In the genomic region with DNA sequence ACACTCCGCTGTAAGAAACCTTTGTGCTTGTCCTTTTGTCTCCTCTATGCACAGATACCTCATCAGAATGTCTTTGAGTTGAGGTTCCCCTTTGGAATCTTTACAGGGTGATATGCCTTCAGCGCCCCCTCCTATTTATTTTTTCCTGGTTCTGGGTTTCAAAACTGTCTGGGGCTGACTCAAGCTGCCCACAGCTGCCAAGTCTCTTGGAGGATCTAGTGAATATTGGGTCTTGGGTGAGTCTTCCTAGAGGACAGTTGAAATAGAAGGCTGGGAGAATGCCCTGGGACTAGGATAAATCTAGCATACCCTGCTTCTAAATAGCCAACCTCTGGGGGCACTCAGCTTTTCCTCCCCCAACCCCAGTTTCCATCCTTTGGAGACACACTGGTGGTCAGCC, we compare ENCODE assay signal across 1 cellular context.
TF ChIP-seq lines count a peak whose summit lies in the region.

No MANE protein-coding gene starts in this region.

TF ChIP-seq in GM12878, 131 proteins besides CTCF, POLR2A, EP300 and RAD21:
- TF ChIP-seq, protein P1, sequence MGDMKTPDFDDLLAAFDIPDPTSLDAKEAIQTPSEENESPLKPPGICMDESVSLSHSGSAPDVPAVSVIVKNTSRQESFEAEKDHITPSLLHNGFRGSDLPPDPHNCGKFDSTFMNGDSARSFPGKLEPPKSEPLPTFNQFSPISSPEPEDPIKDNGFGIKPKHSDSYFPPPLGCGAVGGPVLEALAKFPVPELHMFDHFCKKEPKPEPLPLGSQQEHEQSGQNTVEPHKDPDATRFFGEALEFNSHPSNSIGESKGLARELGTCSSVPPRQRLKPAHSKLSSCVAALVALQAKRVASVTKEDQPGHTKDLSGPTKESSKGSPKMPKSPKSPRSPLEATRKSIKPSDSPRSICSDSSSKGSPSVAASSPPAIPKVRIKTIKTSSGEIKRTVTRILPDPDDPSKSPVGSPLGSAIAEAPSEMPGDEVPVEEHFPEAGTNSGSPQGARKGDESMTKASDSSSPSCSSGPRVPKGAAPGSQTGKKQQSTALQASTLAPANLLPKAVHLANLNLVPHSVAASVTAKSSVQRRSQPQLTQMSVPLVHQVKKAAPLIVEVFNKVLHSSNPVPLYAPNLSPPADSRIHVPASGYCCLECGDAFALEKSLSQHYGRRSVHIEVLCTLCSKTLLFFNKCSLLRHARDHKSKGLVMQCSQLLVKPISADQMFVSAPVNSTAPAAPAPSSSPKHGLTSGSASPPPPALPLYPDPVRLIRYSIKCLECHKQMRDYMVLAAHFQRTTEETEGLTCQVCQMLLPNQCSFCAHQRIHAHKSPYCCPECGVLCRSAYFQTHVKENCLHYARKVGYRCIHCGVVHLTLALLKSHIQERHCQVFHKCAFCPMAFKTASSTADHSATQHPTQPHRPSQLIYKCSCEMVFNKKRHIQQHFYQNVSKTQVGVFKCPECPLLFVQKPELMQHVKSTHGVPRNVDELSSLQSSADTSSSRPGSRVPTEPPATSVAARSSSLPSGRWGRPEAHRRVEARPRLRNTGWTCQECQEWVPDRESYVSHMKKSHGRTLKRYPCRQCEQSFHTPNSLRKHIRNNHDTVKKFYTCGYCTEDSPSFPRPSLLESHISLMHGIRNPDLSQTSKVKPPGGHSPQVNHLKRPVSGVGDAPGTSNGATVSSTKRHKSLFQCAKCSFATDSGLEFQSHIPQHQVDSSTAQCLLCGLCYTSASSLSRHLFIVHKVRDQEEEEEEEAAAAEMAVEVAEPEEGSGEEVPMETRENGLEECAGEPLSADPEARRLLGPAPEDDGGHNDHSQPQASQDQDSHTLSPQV (IDR thresholded peaks at IDR 0.05) = no peak
- TF ChIP-seq, protein P2, sequence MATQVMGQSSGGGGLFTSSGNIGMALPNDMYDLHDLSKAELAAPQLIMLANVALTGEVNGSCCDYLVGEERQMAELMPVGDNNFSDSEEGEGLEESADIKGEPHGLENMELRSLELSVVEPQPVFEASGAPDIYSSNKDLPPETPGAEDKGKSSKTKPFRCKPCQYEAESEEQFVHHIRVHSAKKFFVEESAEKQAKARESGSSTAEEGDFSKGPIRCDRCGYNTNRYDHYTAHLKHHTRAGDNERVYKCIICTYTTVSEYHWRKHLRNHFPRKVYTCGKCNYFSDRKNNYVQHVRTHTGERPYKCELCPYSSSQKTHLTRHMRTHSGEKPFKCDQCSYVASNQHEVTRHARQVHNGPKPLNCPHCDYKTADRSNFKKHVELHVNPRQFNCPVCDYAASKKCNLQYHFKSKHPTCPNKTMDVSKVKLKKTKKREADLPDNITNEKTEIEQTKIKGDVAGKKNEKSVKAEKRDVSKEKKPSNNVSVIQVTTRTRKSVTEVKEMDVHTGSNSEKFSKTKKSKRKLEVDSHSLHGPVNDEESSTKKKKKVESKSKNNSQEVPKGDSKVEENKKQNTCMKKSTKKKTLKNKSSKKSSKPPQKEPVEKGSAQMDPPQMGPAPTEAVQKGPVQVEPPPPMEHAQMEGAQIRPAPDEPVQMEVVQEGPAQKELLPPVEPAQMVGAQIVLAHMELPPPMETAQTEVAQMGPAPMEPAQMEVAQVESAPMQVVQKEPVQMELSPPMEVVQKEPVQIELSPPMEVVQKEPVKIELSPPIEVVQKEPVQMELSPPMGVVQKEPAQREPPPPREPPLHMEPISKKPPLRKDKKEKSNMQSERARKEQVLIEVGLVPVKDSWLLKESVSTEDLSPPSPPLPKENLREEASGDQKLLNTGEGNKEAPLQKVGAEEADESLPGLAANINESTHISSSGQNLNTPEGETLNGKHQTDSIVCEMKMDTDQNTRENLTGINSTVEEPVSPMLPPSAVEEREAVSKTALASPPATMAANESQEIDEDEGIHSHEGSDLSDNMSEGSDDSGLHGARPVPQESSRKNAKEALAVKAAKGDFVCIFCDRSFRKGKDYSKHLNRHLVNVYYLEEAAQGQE (IDR thresholded peaks at IDR 0.05; ENCODE audit: low read depth, low read length) = no peak
- TF ChIP-seq, protein P3, sequence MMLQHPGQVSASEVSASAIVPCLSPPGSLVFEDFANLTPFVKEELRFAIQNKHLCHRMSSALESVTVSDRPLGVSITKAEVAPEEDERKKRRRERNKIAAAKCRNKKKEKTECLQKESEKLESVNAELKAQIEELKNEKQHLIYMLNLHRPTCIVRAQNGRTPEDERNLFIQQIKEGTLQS (IDR thresholded peaks at IDR 0.05; ENCODE audit: borderline replicate concordance, extremely low read depth, low read depth, low read length) = no peak
- TF ChIP-seq, protein P4, sequence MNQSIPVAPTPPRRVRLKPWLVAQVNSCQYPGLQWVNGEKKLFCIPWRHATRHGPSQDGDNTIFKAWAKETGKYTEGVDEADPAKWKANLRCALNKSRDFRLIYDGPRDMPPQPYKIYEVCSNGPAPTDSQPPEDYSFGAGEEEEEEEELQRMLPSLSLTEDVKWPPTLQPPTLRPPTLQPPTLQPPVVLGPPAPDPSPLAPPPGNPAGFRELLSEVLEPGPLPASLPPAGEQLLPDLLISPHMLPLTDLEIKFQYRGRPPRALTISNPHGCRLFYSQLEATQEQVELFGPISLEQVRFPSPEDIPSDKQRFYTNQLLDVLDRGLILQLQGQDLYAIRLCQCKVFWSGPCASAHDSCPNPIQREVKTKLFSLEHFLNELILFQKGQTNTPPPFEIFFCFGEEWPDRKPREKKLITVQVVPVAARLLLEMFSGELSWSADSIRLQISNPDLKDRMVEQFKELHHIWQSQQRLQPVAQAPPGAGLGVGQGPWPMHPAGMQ (IDR thresholded peaks at IDR 0.05; ENCODE audit: borderline replicate concordance) = no peak
- TF ChIP-seq, protein P5, sequence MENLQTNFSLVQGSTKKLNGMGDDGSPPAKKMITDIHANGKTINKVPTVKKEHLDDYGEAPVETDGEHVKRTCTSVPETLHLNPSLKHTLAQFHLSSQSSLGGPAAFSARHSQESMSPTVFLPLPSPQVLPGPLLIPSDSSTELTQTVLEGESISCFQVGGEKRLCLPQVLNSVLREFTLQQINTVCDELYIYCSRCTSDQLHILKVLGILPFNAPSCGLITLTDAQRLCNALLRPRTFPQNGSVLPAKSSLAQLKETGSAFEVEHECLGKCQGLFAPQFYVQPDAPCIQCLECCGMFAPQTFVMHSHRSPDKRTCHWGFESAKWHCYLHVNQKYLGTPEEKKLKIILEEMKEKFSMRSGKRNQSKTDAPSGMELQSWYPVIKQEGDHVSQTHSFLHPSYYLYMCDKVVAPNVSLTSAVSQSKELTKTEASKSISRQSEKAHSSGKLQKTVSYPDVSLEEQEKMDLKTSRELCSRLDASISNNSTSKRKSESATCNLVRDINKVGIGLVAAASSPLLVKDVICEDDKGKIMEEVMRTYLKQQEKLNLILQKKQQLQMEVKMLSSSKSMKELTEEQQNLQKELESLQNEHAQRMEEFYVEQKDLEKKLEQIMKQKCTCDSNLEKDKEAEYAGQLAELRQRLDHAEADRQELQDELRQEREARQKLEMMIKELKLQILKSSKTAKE (IDR thresholded peaks at IDR 0.05; ENCODE audit: low read depth, poor library complexity, severe bottlenecking) = no peak
- no peak for TF ChIP-seq BHLHE40 (IDR thresholded peaks at IDR 0.05; ENCODE audit: borderline replicate concordance in 1 of 2, low read depth in 2 of 2, low read length in 1 of 2)
- TF ChIP-seq EZH2 (IDR thresholded peaks at IDR 0.05; ENCODE audit: borderline replicate concordance, control insufficient read depth, low read depth, low read length) = no peak
- no peak for TF ChIP-seq TCF3 (IDR thresholded peaks at IDR 0.05; ENCODE audit: borderline replicate concordance, insufficient read depth, low read depth, low read length)
- TF ChIP-seq, protein P6, sequence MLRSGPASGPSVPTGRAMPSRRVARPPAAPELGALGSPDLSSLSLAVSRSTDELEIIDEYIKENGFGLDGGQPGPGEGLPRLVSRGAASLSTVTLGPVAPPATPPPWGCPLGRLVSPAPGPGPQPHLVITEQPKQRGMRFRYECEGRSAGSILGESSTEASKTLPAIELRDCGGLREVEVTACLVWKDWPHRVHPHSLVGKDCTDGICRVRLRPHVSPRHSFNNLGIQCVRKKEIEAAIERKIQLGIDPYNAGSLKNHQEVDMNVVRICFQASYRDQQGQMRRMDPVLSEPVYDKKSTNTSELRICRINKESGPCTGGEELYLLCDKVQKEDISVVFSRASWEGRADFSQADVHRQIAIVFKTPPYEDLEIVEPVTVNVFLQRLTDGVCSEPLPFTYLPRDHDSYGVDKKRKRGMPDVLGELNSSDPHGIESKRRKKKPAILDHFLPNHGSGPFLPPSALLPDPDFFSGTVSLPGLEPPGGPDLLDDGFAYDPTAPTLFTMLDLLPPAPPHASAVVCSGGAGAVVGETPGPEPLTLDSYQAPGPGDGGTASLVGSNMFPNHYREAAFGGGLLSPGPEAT (IDR thresholded peaks at IDR 0.05; ENCODE audit: low read depth) = no peak
- no peak for TF ChIP-seq PAX5 (IDR thresholded peaks at IDR 0.05; ENCODE audit: borderline replicate concordance, low read depth, low read length)
- TF ChIP-seq NRF1 (conservative IDR thresholded peaks at IDR 0.05; ENCODE audit: low read depth, low read length) = no peak
